ENCODE assay signal across 22 cellular contexts in genomic region chr1:61851235-61851634, GRCh38.
"Had no signal": no experiment of that assay in that cellular context is flagged by ENCODE, and none has a peak within 500 bp of the region (broad histone marks: within the 10 kb centered on the region; RNA-seq: fewer than 3 reads in every experiment).

No MANE protein-coding gene starts in this region.

- H3K4me3 ChIP-seq: body of pancreas, gastrocnemius medialis, right lobe of liver, upper lobe of right lung had no signal

- DNase-seq: activated CD4-positive, alpha-beta memory T cell treated with anti-CD3 and anti-CD28 coated beads for 36 hours; activated CD4-positive, alpha-beta T cell treated with anti-CD3 and anti-CD28 coated beads, Interleukin-2, amount 10 ng/mL, durations not matched to agents 24 days and 14 days; activated CD4-positive, CD25-positive, alpha-beta regulatory T cell treated with anti-CD3 and anti-CD28 coated beads, Interleukin-2, amount 50 U/mL, for 72 hours; activated CD8-positive, alpha-beta memory T cell treated with anti-CD3 and anti-CD28 coated beads, Interleukin-2, amount 50 U/mL, for 4 hours; activated gamma-delta T cell treated with Interleukin-2 at 50 U/mL for 16 hours; activated T-cell treated with anti-CD3 and anti-CD28 coated beads, Interleukin-2, amount 50 U/mL, for 1 hour; anterior cingulate cortex; body of pancreas; dermis blood vessel endothelial cell; effector CD4-positive, alpha-beta T cell; gastrocnemius medialis; glutamatergic neuron; left ventricle myocardium superior; naive thymus-derived CD8-positive, alpha-beta T cell; right lobe of liver; stimulated activated CD4-positive, alpha-beta T cell treated with anti-CD3 and anti-CD28 coated beads, Interleukin-2, amount 100 ng/mL, for 48 hours; stimulated activated naive CD8-positive, alpha-beta T cell treated with anti-CD3 and anti-CD28 coated beads, Interleukin-15, Interleukin-2, amounts not matched to agents 100 U/mL and 50 U/mL, for 24 hours; T-helper 2 cell; upper lobe of right lung had no signal

- H3K36me3 ChIP-seq: gastrocnemius medialis, upper lobe of right lung had no signal

- H3K27ac Mint-ChIP-seq: activated CD4-positive, alpha-beta memory T cell treated with anti-CD3 and anti-CD28 coated beads for 36 hours; activated CD4-positive, alpha-beta T cell treated with anti-CD3 and anti-CD28 coated beads, Interleukin-2, amount 10 ng/mL, durations not matched to agents 24 days and 14 days; activated naive CD4-positive, alpha-beta T cell treated with anti-CD3 and anti-CD28 coated beads, Interleukin-2, amount 50 U/mL, for 72 hours; activated T-helper 17 cell treated with anti-CD3 and anti-CD28 coated beads, Interleukin-2, amount 50 U/mL, for 72 hours had no signal

- FAIRE-seq: colon had no signal

- H3K9me3 Mint-ChIP-seq: activated CD4-positive, alpha-beta memory T cell treated with anti-CD3 and anti-CD28 coated beads for 36 hours; activated CD4-positive, alpha-beta T cell treated with anti-CD3 and anti-CD28 coated beads, Interleukin-2, amount 10 ng/mL, durations not matched to agents 24 days and 14 days; activated naive CD4-positive, alpha-beta T cell treated with anti-CD3 and anti-CD28 coated beads, Interleukin-2, amount 50 U/mL, for 72 hours; activated T-helper 17 cell treated with anti-CD3 and anti-CD28 coated beads, Interleukin-2, amount 50 U/mL, for 72 hours; naive thymus-derived CD8-positive, alpha-beta T cell had no signal

- H3K4me3 Mint-ChIP-seq: activated CD4-positive, alpha-beta memory T cell treated with anti-CD3 and anti-CD28 coated beads for 36 hours; activated CD4-positive, alpha-beta T cell treated with anti-CD3 and anti-CD28 coated beads, Interleukin-2, amount 10 ng/mL, durations not matched to agents 24 days and 14 days; activated T-helper 17 cell treated with anti-CD3 and anti-CD28 coated beads, Interleukin-2, amount 50 U/mL, for 72 hours; naive thymus-derived CD8-positive, alpha-beta T cell had no signal

- H3K27ac ChIP-seq: body of pancreas, gastrocnemius medialis, right lobe of liver, upper lobe of right lung had no signal

- H3K27me3 Mint-ChIP-seq: activated CD4-positive, alpha-beta memory T cell treated with anti-CD3 and anti-CD28 coated beads for 36 hours; activated CD4-positive, alpha-beta T cell treated with anti-CD3 and anti-CD28 coated beads, Interleukin-2, amount 10 ng/mL, durations not matched to agents 24 days and 14 days; activated T-helper 17 cell treated with anti-CD3 and anti-CD28 coated beads, Interleukin-2, amount 50 U/mL, for 72 hours; naive thymus-derived CD8-positive, alpha-beta T cell had no signal

- H3K27me3 ChIP-seq: body of pancreas, gastrocnemius medialis, right lobe of liver, upper lobe of right lung had no signal

- H3K36me3 Mint-ChIP-seq: activated naive CD4-positive, alpha-beta T cell treated with anti-CD3 and anti-CD28 coated beads, Interleukin-2, amount 50 U/mL, for 72 hours had no signal

- ATAC-seq: stimulated activated naive CD8-positive, alpha-beta T cell treated with anti-CD3 and anti-CD28 coated beads, Interleukin-15, Interleukin-2, amounts not matched to agents 100 U/mL and 50 U/mL, for 24 hours had no signal

- H3K4me1 Mint-ChIP-seq: activated T-helper 17 cell treated with anti-CD3 and anti-CD28 coated beads, Interleukin-2, amount 50 U/mL, for 72 hours had no signal

- H3K4me1 ChIP-seq: right lobe of liver, upper lobe of right lung had no signal

- H3K9me3 ChIP-seq: body of pancreas, gastrocnemius medialis, right lobe of liver, upper lobe of right lung had no signal
